In the genomic region with DNA sequence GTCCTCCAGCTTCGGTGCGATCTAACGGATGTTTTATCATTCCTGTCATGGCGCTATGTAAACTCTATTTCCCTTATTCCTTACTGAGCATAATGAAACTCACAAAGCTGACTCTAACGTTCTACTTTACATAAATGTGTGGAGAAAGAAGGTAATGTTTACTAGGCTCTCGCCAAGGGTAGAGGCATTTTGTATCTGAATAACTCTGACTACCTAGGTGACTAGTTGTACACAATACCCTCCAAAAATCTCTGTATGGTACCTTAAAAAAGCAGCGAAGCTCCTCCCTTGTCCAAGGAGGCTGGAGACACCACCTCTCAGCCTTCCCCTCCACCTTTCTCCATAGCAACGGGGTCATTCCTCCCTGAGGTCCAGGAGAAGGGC, we compare ENCODE assay signal across 8 cellular contexts. TPM values are rescaled to one million over a fixed set of nuclear protein-coding genes. Genes with fewer than 3 reads are reported as not detected.
DNase-seq lines count a peak whose midpoint lies in the region; ATAC-seq and TF ChIP-seq lines count a peak whose summit lies in the region.

No MANE protein-coding gene starts in this region.

- peak overlapping the region; percentile 86 to 91 for H3K4me3 Mint-ChIP-seq in activated T-cell treated with anti-CD3 and anti-CD28 coated beads, Interleukin-2, amount 50 U/mL, for 72 hours
- H3K4me3 Mint-ChIP-seq in activated B cell treated with CpG ODN at 0.5 μM for 24 hours (peak overlapping the region; percentile 90), type B pancreatic cell (peak overlapping the region; percentile 89)

- DNase-seq in activated T-cell treated with anti-CD3 and anti-CD28 coated beads, Interleukin-2, amount 50 U/mL, for 72 hours: no peak
- DNase-seq in activated T-cell treated with anti-CD3 and anti-CD28 coated beads, Interleukin-2, amount 50 U/mL, for 48 hours: no peak
- DNase-seq in activated B cell treated with CpG ODN at 0.5 μM for 24 hours (no peak), type B pancreatic cell (ENCODE audit: extremely low spot score, unreplicated experiment) (no peak), MV-4-11 (lab: John Stamatoyannopoulos, UW) (no peak)
- no peak for DNase-seq in stimulated activated CD4-positive, alpha-beta T cell treated with anti-CD3 and anti-CD28 coated beads, Interleukin-4, amount 100 ng/mL, for 4 hours
- DNase-seq in stimulated activated CD4-positive, alpha-beta T cell treated with anti-CD3 and anti-CD28 coated beads, Interleukin-4, amount 100 ng/mL, for 1 hour: no peak

- H3K36me3 Mint-ChIP-seq in activated T-cell treated with anti-CD3 and anti-CD28 coated beads, Interleukin-2, amount 50 U/mL, for 72 hours (ENCODE audit: insufficient read depth in 2 of 2): peaks cover 40 to 42% of the 10 kb centered on the region in 2 donors
- H3K36me3 Mint-ChIP-seq in activated B cell treated with CpG ODN at 0.5 μM for 24 hours (ENCODE audit: low read depth): peaks cover 20% of the 10 kb centered on the region
- peaks cover 36% of the 10 kb centered on the region for H3K36me3 Mint-ChIP-seq in type B pancreatic cell

- no peaks in the 10 kb centered on the region for H3K27me3 ChIP-seq in layer of hippocampus (ENCODE audit: control insufficient read depth, insufficient read depth, low read length)

- peaks cover 26 to 34% of the 10 kb centered on the region in 2 donors for H3K9me3 Mint-ChIP-seq in activated T-cell treated with anti-CD3 and anti-CD28 coated beads, Interleukin-2, amount 50 U/mL, for 72 hours
- H3K9me3 Mint-ChIP-seq in activated B cell treated with CpG ODN at 0.5 μM for 24 hours (peaks cover 24% of the 10 kb centered on the region), type B pancreatic cell (peaks cover 32% of the 10 kb centered on the region)

- H3K4me1 Mint-ChIP-seq in activated T-cell treated with anti-CD3 and anti-CD28 coated beads, Interleukin-2, amount 50 U/mL, for 72 hours (ENCODE audit: low read depth): peaks cover 20% of the 10 kb centered on the region
- peaks cover 19% of the 10 kb centered on the region for H3K4me1 Mint-ChIP-seq in activated B cell treated with CpG ODN at 0.5 μM for 24 hours
- peaks cover 4% of the 10 kb centered on the region for H3K4me1 Mint-ChIP-seq in type B pancreatic cell (ENCODE audit: unreplicated experiment)

- intact Hi-C loops in activated B cell treated with CpG ODN at 0.5 μM for 24 hours (cut with micrococcal nuclease): loop anchor here (1.0 kb wide), 5 partner anchors 15 to 40 kb away; a partner anchor contains a TSS

- peak in 1 of 2 donors; percentile 36 for ATAC-seq in activated T-cell treated with anti-CD3 and anti-CD28 coated beads, Interleukin-2, amount 50 U/mL, for 72 hours (replicated peaks in 1 of 2)
- peak; percentile 25 for ATAC-seq in activated B cell treated with CpG ODN at 0.5 μM for 24 hours (ENCODE audit: low read depth)

- H3K27ac Mint-ChIP-seq in activated T-cell treated with anti-CD3 and anti-CD28 coated beads, Interleukin-2, amount 50 U/mL, for 72 hours: no peak overlapping the region
- H3K27ac Mint-ChIP-seq in activated B cell treated with CpG ODN at 0.5 μM for 24 hours (peak overlapping the region; percentile 84), type B pancreatic cell (peak overlapping the region; percentile 54)

- H3K27me3 Mint-ChIP-seq in activated T-cell treated with anti-CD3 and anti-CD28 coated beads, Interleukin-2, amount 50 U/mL, for 72 hours (ENCODE audit: low read depth): no peaks in the 10 kb centered on the region
- H3K27me3 Mint-ChIP-seq in activated B cell treated with CpG ODN at 0.5 μM for 24 hours (peaks cover 4% of the 10 kb centered on the region), type B pancreatic cell (no peaks in the 10 kb centered on the region)

- peak overlapping the region; percentile 41 for H3K27ac ChIP-seq in layer of hippocampus (ENCODE audit: low read depth, low read length)

- CTCF ChIA-PET in activated B cell treated with CpG ODN at 0.5 μM for 24 hours (lab: Charles Lee): no interaction called here

- POLR2A ChIA-PET in activated B cell treated with CpG ODN at 0.5 μM for 24 hours (lab: Charles Lee): interaction anchor here (0.7 to 1.1 kb wide), 2 partner anchors 13 to 14 kb away, joined by 3 read pairs; a partner anchor contains a TSS

- TF ChIP-seq CTCF in activated B cell treated with CpG ODN at 0.5 μM for 24 hours (IDR thresholded peaks at IDR 0.05): no peak
- TF ChIP-seq CTCF in type B pancreatic cell (conservative IDR thresholded peaks at IDR 0.05): no peak

RNA-seq across cellular contexts. Expression of a gene that starts 0.3 kb away (rescaled TPM):
- 1 to 10 TPM; 5.6 to 7.9 TPM for total RNA-seq in activated T-cell treated with anti-CD3 and anti-CD28 coated beads, Interleukin-2, amount 50 U/mL, for 72 hours
- 7.0 and 7.9 TPM in 2 replicates for total RNA-seq in activated B cell treated with CpG ODN at 0.5 μM for 24 hours
- total RNA-seq in type B pancreatic cell (ENCODE audit: low replicate concordance): 4.8 and 4.9 TPM in 2 replicates

RNA-seq across cellular contexts. Expression of a gene that starts 14.7 kb away (rescaled TPM):
- total RNA-seq in activated T-cell treated with anti-CD3 and anti-CD28 coated beads, Interleukin-2, amount 50 U/mL, for 72 hours: 10 to 100 TPM; 12.8 to 14.0 TPM
- total RNA-seq in activated B cell treated with CpG ODN at 0.5 μM for 24 hours (32.3 and 38.4 TPM in 2 replicates), type B pancreatic cell (ENCODE audit: low replicate concordance) (24.7 and 27.1 TPM in 2 replicates)

RNA-seq across cellular contexts. Expression of a gene that starts 15.4 kb away (rescaled TPM):
- 1 to 10 TPM; 5.1 to 9.0 TPM for total RNA-seq in activated T-cell treated with anti-CD3 and anti-CD28 coated beads, Interleukin-2, amount 50 U/mL, for 72 hours
- total RNA-seq in activated B cell treated with CpG ODN at 0.5 μM for 24 hours: 16.2 and 18.1 TPM in 2 replicates
- 11.5 and 17.6 TPM in 2 replicates for total RNA-seq in type B pancreatic cell (ENCODE audit: low replicate concordance)

RNA-seq across cellular contexts. Expression of a gene that starts 20.7 kb away (rescaled TPM):
- 1 to 10 TPM; 3.2 to 5.5 TPM for total RNA-seq in activated T-cell treated with anti-CD3 and anti-CD28 coated beads, Interleukin-2, amount 50 U/mL, for 72 hours
- total RNA-seq in activated B cell treated with CpG ODN at 0.5 μM for 24 hours (12.6 and 13.8 TPM in 2 replicates), type B pancreatic cell (ENCODE audit: low replicate concordance) (9.1 and 10.3 TPM in 2 replicates)

RNA-seq across cellular contexts. Expression of a gene that starts 33.6 kb away (rescaled TPM):
- total RNA-seq in activated T-cell treated with anti-CD3 and anti-CD28 coated beads, Interleukin-2, amount 50 U/mL, for 72 hours: 10 to 100 TPM; 13.5 to 18.2 TPM
- total RNA-seq in activated B cell treated with CpG ODN at 0.5 μM for 24 hours (22.0 and 26.0 TPM in 2 replicates), type B pancreatic cell (ENCODE audit: low replicate concordance) (15.2 and 26.5 TPM in 2 replicates)
